24 cellular contexts compared by ENCODE assay signal in the genomic region with DNA sequence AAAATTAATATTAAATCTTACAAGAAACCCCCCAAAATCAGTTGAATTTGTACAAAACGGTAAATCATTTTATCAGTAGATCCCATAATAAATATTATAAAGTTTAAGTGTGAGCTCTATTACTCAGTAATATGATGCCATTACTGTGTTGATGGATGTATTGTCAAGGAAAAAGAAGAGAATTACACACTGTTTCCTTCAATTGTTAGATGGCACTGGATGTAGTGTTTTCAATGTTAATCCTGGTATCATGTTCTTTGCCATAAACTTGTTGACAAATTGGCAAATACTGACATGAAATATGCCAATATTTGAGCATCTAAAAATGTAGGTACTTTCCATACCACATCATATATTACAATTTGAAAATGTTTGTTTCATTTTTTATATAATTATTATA.
A peak's percentile ranks its signal among the peaks of the same experiment; 100 is the strongest.
DNase-seq lines count a peak whose midpoint lies in the region; ATAC-seq, FAIRE-seq and TF ChIP-seq lines count a peak whose summit lies in the region.
"Had no signal": no experiment of that assay in that cellular context is flagged by ENCODE, and none has a peak within 500 bp of the region (broad histone marks: within the 10 kb centered on the region; RNA-seq: fewer than 3 reads in every experiment).

No MANE protein-coding gene starts in this region.

- POLR2A ChIA-PET in endothelial cell of umbilical vein (lab: Charles Lee) = no interaction called here

- no peak overlapping the region for H3K9ac ChIP-seq in endothelial cell of umbilical vein (replicated peaks; ENCODE audit: extremely low read depth, insufficient read depth, low read length)
- H3K9ac ChIP-seq: BLaER1 treated with 17β-estradiol and CSF1 and Interleukin-3, amounts not matched to agents 10 nM and 100 nM had no signal

- no peak overlapping the region for H2AFZ ChIP-seq in endothelial cell of umbilical vein (ENCODE audit: low read depth, low read length)

- H3K4me2 ChIP-seq in endothelial cell of umbilical vein (ENCODE audit: insufficient read depth, low read length) = no peak overlapping the region
- H3K4me2 ChIP-seq: A549; BLaER1 treated with 17β-estradiol and CSF1 and Interleukin-3, amounts not matched to agents 10 nM and 100 nM had no signal

- H3K79me2 ChIP-seq in endothelial cell of umbilical vein (ENCODE audit: control insufficient read depth, insufficient read depth, low read length) = no peaks in the 10 kb centered on the region

- no peak for FAIRE-seq in endothelial cell of umbilical vein (lab: Jason Lieb, UNC)
- FAIRE-seq: A549, D721Med, GM12878, GM12892, GM18507 had no signal

- no peaks in the 10 kb centered on the region for H4K20me1 ChIP-seq in endothelial cell of umbilical vein (replicated peaks; ENCODE audit: control insufficient read depth, extremely low read depth, insufficient read depth, low read length)
- H4K20me1 ChIP-seq: BLaER1 treated with 17β-estradiol and CSF1 and Interleukin-3, amounts not matched to agents 10 nM and 100 nM had no signal

- H3K27me3 ChIP-seq in endothelial cell of umbilical vein (ENCODE audit: control insufficient read depth in 2 of 2, insufficient read depth in 2 of 2, low read length in 2 of 2) = no peaks in the 10 kb centered on the region
- no peaks in the 10 kb centered on the region for H3K27me3 ChIP-seq in vagina
- H3K27me3 ChIP-seq: BLaER1 treated with 17β-estradiol and CSF1 and Interleukin-3, amounts not matched to agents 10 nM and 100 nM had no signal

- BruUV-seq in endothelial cell of umbilical vein (replicated peaks; lab: Mats Ljungman, UMichigan) = no TSS peak

- CTCF ChIA-PET in endothelial cell of umbilical vein (lab: Charles Lee) = interaction anchor here (0.9 to 1.4 kb wide), 2 partner anchors 23 to 939 kb away, joined by 3 read pairs; no protein-coding TSS in a partner anchor

- dilution Hi-C loops in endothelial cell of umbilical vein (cut with MboI; ENCODE audit: extremely low pct_ligation_motif_present, low sequenced_read_pairs) = no loop called here

- H3K36me3 ChIP-seq in endothelial cell of umbilical vein (ENCODE audit: control insufficient read depth in 2 of 2, extremely low read depth in 1 of 2, insufficient read depth in 2 of 2, low read length in 2 of 2) = no peaks in the 10 kb centered on the region
- H3K36me3 ChIP-seq in vagina = no peaks in the 10 kb centered on the region
- H3K36me3 ChIP-seq: BLaER1 treated with 17β-estradiol and CSF1 and Interleukin-3, amounts not matched to agents 10 nM and 100 nM had no signal

- H3K4me3 ChIP-seq in endothelial cell of umbilical vein (replicated peaks in 1 of 3; ENCODE audit: insufficient read depth in 1 of 3, low read depth in 1 of 3, low read length in 3 of 3) (no peak overlapping the region), vagina (no peak overlapping the region)
- H3K4me3 ChIP-seq: A549; BLaER1 treated with 17β-estradiol and CSF1 and Interleukin-3, amounts not matched to agents 10 nM and 100 nM; GM12878 had no signal

- ATAC-seq in HG02798 (IDR thresholded peaks at IDR 0.05; ENCODE audit: poor library complexity, unreplicated experiment) = no peak
- ATAC-seq: A549; CD8-positive, alpha-beta T cell; GM12878 had no signal

- H3K27ac ChIP-seq in 22Rv1 (peak overlapping the region; percentile 66), endothelial cell of umbilical vein (ENCODE audit: insufficient read depth, low read depth, low read length) (no peak overlapping the region), vagina (no peak overlapping the region)
- H3K27ac ChIP-seq: A549; BLaER1 treated with 17β-estradiol and CSF1 and Interleukin-3, amounts not matched to agents 10 nM and 100 nM; C4-2B had no signal

- H3K9me3 ChIP-seq in endothelial cell of umbilical vein (replicated peaks; ENCODE audit: control insufficient read depth, insufficient read depth, low read length) = no peaks in the 10 kb centered on the region
- no peaks in the 10 kb centered on the region for H3K9me3 ChIP-seq in vagina
- H3K9me3 ChIP-seq: A549; BLaER1 treated with 17β-estradiol and CSF1 and Interleukin-3, amounts not matched to agents 10 nM and 100 nM; Caco-2 had no signal

- TF ChIP-seq CTCF in 22Rv1 (IDR thresholded peaks at IDR 0.05) = no peak
- TF ChIP-seq CTCF in endothelial cell of umbilical vein (IDR thresholded peaks at IDR 0.05; ENCODE audit: extremely low read depth in 1 of 2, insufficient read depth in 1 of 2, low read depth in 1 of 2, low read length in 2 of 2) = no peak
- TF ChIP-seq CTCF in vagina (IDR thresholded peaks at IDR 0.05) = no peak

- TF ChIP-seq POLR2A in endothelial cell of umbilical vein (IDR thresholded peaks at IDR 0.05; ENCODE audit: low read depth, low read length) (no peak), vagina (IDR thresholded peaks at IDR 0.05) (no peak)

- H3K4me1 ChIP-seq in endothelial cell of umbilical vein (ENCODE audit: control insufficient read depth, extremely low read depth, insufficient read depth, low read length) (peaks cover 16% of the 10 kb centered on the region), vagina (no peaks in the 10 kb centered on the region)
- H3K4me1 ChIP-seq: A549; BLaER1 treated with 17β-estradiol and CSF1 and Interleukin-3, amounts not matched to agents 10 nM and 100 nM; Caco-2 had no signal

- intact Hi-C loops in endothelial cell of umbilical vein (cut with micrococcal nuclease) = no loop called here
- intact Hi-C loops in vagina (cut with DNase I) = no loop called here
- intact Hi-C loops in cardiac septum (cut with DNase I) = no loop called here

- peaks cover 4% of the 10 kb centered on the region for H3K9me1 ChIP-seq in endothelial cell of umbilical vein (replicated peaks; ENCODE audit: control insufficient read depth, extremely low read depth, insufficient read depth, low read length)

- DNase-seq in dermis blood vessel endothelial cell (peak; percentile 31), endothelial cell of umbilical vein (ENCODE audit: low read depth, low spot score) (peak; percentile 66), vagina (ENCODE audit: extremely low spot score in 2 of 2) (no peak), cardiac septum (ENCODE audit: low spot score) (no peak)
- DNase-seq: AML-193; Caco-2; Calu3; CD4-positive, alpha-beta T cell; CD8-positive, alpha-beta T cell; DMS 273 treated with DMSO at 0.1 percent for 48 hours; DMS153; DMS79; DND-41; EL; GDM1 had no signal

TF ChIP-seq in endothelial cell of umbilical vein, 7 proteins besides CTCF, POLR2A, EP300 and RAD21:
- no peak for TF ChIP-seq GATA2 (IDR thresholded peaks at IDR 0.05; ENCODE audit: insufficient read depth, insufficient read length, low read depth, low read length)
- TF ChIP-seq POLR2AphosphoS5 (IDR thresholded peaks at IDR 0.05; ENCODE audit: insufficient read depth, low read depth, low read length) = no peak
- TF ChIP-seq FOS (IDR thresholded peaks at IDR 0.05; ENCODE audit: borderline replicate concordance, insufficient read depth, low read length) = no peak
- no peak for TF ChIP-seq JUN (IDR thresholded peaks at IDR 0.05; ENCODE audit: borderline replicate concordance, insufficient read depth, insufficient read length, low read depth)
- TF ChIP-seq, protein P1, sequence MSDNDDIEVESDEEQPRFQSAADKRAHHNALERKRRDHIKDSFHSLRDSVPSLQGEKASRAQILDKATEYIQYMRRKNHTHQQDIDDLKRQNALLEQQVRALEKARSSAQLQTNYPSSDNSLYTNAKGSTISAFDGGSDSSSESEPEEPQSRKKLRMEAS (IDR thresholded peaks at IDR 0.05; ENCODE audit: insufficient read depth, insufficient read length) = no peak
- no peak for TF ChIP-seq EZH2 (IDR thresholded peaks at IDR 0.05; ENCODE audit: borderline replicate concordance, low read depth, low read length, severe bottlenecking)
- TF ChIP-seq MYC (IDR thresholded peaks at IDR 0.05; ENCODE audit: low read depth, low read length) = no peak
TF ChIP-seq in endothelial cell of umbilical vein: peak in this region for 0.

Comparison
In these comparisons a context has a peak if more than half of its experiments do, and no peak if none do; other contexts are left out.
1. DNase-seq: peak in dermis blood vessel endothelial cell (single experiment) and endothelial cell of umbilical vein (single experiment); none in vagina (0 of 2) and cardiac septum (single experiment).